Comparison of ENCODE assay signal across 9 cellular contexts in genomic region chr2:231642631-231643493, GRCh38. TPM values are rescaled to one million over a fixed set of nuclear protein-coding genes. Genes with fewer than 3 reads are reported as not detected.
DNase-seq lines count a peak whose midpoint lies in the region; ATAC-seq lines count a peak whose summit lies in the region.
"Had no signal": no experiment of that assay in that cellular context is flagged by ENCODE, and none has a peak within 500 bp of the region (broad histone marks: within the 10 kb centered on the region; RNA-seq: fewer than 3 reads in every experiment).

No MANE protein-coding gene starts in this region.

- CTCF ChIA-PET in activated CD8-positive, alpha-beta T cell treated with anti-CD3 and anti-CD28 coated beads, Interleukin-2, amount 10 ng/mL, durations not matched to agents 7 days and 5 days (lab: Charles Lee): interaction anchor here (0.7 to 3.6 kb wide), 9 partner anchors 10 to 156 kb away, joined by 3 to 25 read pairs (median 4); no protein-coding TSS in a partner anchor

- H4K20me1 ChIP-seq in GM23248 (ENCODE audit: insufficient read depth): no peaks in the 10 kb centered on the region

- H3K27me3 Mint-ChIP-seq in activated CD8-positive, alpha-beta T cell treated with anti-CD3 and anti-CD28 coated beads, Interleukin-2, amount 10 ng/mL, durations not matched to agents 7 days and 5 days (ENCODE audit: low read depth): peaks cover 2% of the 10 kb centered on the region
- peaks cover 0 to 7% of the 10 kb centered on the region in 2 donors for H3K27me3 Mint-ChIP-seq in effector memory CD8-positive, alpha-beta T cell
- no peaks in the 10 kb centered on the region for H3K27me3 Mint-ChIP-seq in naive B cell

- H2AFZ ChIP-seq in GM23248: peak overlapping the region; percentile 70

- H3K9ac ChIP-seq in GM23248: peak overlapping the region; percentile 89

- H3K4me3 Mint-ChIP-seq in activated CD8-positive, alpha-beta T cell treated with anti-CD3 and anti-CD28 coated beads, Interleukin-2, amount 10 ng/mL, durations not matched to agents 7 days and 5 days: peak overlapping the region; percentile 60
- peak overlapping the region; percentile 54 to 68 for H3K4me3 Mint-ChIP-seq in effector memory CD8-positive, alpha-beta T cell
- H3K4me3 Mint-ChIP-seq in naive B cell: peak overlapping the region; percentile 72 to 91 (median 82)

- POLR2A ChIA-PET in activated CD8-positive, alpha-beta T cell treated with anti-CD3 and anti-CD28 coated beads, Interleukin-2, amount 10 ng/mL, durations not matched to agents 7 days and 5 days (lab: Charles Lee): interaction anchor here (0.5 to 1.5 kb wide), 5 partner anchors 29 to 70 kb away, joined by 3 to 6 read pairs (median 4); partner anchors contain the start of gene PTMA

- H3K27ac ChIP-seq in GM23248: peak overlapping the region; percentile 95

- H3K4me1 ChIP-seq in GM23248 (ENCODE audit: insufficient read depth): peaks cover 27% of the 10 kb centered on the region

- peak overlapping the region; percentile 60 for H3K4me3 ChIP-seq in GM23248

- WGBS in GM23248 (ENCODE audit: low coverage in 1 of 2, low lambda C conversion rate in 2 of 2, missing lambda C conversion rate in 2 of 2), 2 experiments: 4 to 7% methylated on average over 30 of the region's 30 CpGs

- peaks cover 17% of the 10 kb centered on the region for H3K4me1 Mint-ChIP-seq in activated CD8-positive, alpha-beta T cell treated with anti-CD3 and anti-CD28 coated beads, Interleukin-2, amount 10 ng/mL, durations not matched to agents 7 days and 5 days (ENCODE audit: low read depth)
- peaks cover 7 to 9% of the 10 kb centered on the region in 2 donors for H3K4me1 Mint-ChIP-seq in effector memory CD8-positive, alpha-beta T cell (ENCODE audit: low read depth in 2 of 2)
- H3K4me1 Mint-ChIP-seq in naive B cell: peaks cover 15 to 20% (median 19%) of the 10 kb centered on the region in 3 donors

- no peaks in the 10 kb centered on the region for H3K9me3 Mint-ChIP-seq in activated CD8-positive, alpha-beta T cell treated with anti-CD3 and anti-CD28 coated beads, Interleukin-2, amount 10 ng/mL, durations not matched to agents 7 days and 5 days (ENCODE audit: insufficient read depth)
- H3K9me3 Mint-ChIP-seq in effector memory CD8-positive, alpha-beta T cell: no peaks in the 10 kb centered on the region
- peaks cover 0 to 4% (median 0%) of the 10 kb centered on the region in 7 donors for H3K9me3 Mint-ChIP-seq in naive B cell

- H3K36me3 ChIP-seq in GM23248 (ENCODE audit: low read depth): no peaks in the 10 kb centered on the region

- peaks cover 16% of the 10 kb centered on the region for H3F3A ChIP-seq in GM23248 (ENCODE audit: insufficient read depth)

- no peaks in the 10 kb centered on the region for H3K79me2 ChIP-seq in GM23248 (ENCODE audit: insufficient read depth)

- H3K4me2 ChIP-seq in GM23248 (ENCODE audit: unreplicated experiment): peak overlapping the region; percentile 84

- in situ Hi-C loops in GM23248 (cut with MboI): no loop called here

- no peaks in the 10 kb centered on the region for H3K9me2 ChIP-seq in GM23248 (ENCODE audit: insufficient read depth)

- ATAC-seq in activated CD8-positive, alpha-beta T cell treated with anti-CD3 and anti-CD28 coated beads, Interleukin-2, amount 10 ng/mL, durations not matched to agents 7 days and 5 days: peak; percentile 87
- ATAC-seq in effector memory CD8-positive, alpha-beta T cell (replicated peaks): peak; percentile 76
- ATAC-seq in naive B cell (ENCODE audit: low read depth in 2 of 2) (peak; percentile 73 to 82), HG03097 (IDR thresholded peaks at IDR 0.05; ENCODE audit: low FRiP score, unreplicated experiment) (no peak)
- ATAC-seq in stimulated activated naive CD8-positive, alpha-beta T cell treated with anti-CD3 and anti-CD28 coated beads, Interleukin-15, Interleukin-2, amounts not matched to agents 100 U/mL and 50 U/mL, for 24 hours: peak; percentile 94

- H3K27ac Mint-ChIP-seq in activated CD8-positive, alpha-beta T cell treated with anti-CD3 and anti-CD28 coated beads, Interleukin-2, amount 10 ng/mL, durations not matched to agents 7 days and 5 days: peak overlapping the region; percentile 71
- peak overlapping the region in 1 of 2 donors; percentile 62 for H3K27ac Mint-ChIP-seq in effector memory CD8-positive, alpha-beta T cell
- peak overlapping the region in 5 of 6 donors; percentile 38 to 80 (median 69) for H3K27ac Mint-ChIP-seq in naive B cell

- no peaks in the 10 kb centered on the region for H3K9me3 ChIP-seq in GM23248 (ENCODE audit: low read depth)

- H3K27me3 ChIP-seq in GM23248 (replicated peaks; ENCODE audit: insufficient read depth): no peaks in the 10 kb centered on the region

- no peaks in the 10 kb centered on the region for H3K36me3 Mint-ChIP-seq in activated CD8-positive, alpha-beta T cell treated with anti-CD3 and anti-CD28 coated beads, Interleukin-2, amount 10 ng/mL, durations not matched to agents 7 days and 5 days (ENCODE audit: low read depth)
- no peaks in the 10 kb centered on the region for H3K36me3 Mint-ChIP-seq in effector memory CD8-positive, alpha-beta T cell (ENCODE audit: insufficient read depth)
- H3K36me3 Mint-ChIP-seq in naive B cell: no peaks in the 10 kb centered on the region

- DNase-seq in CMK (ENCODE audit: low read depth) (peak; percentile 85), GM23248 (peak; percentile 99), NCI-H460 (ENCODE audit: extremely low read depth, low read depth) (peak; percentile 95), naive B cell (peak; percentile 33)
- peak; percentile 69 for DNase-seq in activated CD8-positive, alpha-beta T cell treated with anti-CD3 and anti-CD28 coated beads, Interleukin-2, amount 10 ng/mL, durations not matched to agents 7 days and 5 days
- DNase-seq in effector memory CD8-positive, alpha-beta T cell: no peak
- peak; percentile 79 for DNase-seq in stimulated activated naive CD8-positive, alpha-beta T cell treated with anti-CD3 and anti-CD28 coated beads, Interleukin-15, Interleukin-2, amounts not matched to agents 100 U/mL and 50 U/mL, for 24 hours

RNA-seq across cellular contexts. Expression of gene TEX44, which starts 50.2 kb away (rescaled TPM):
- not detected in 2 replicates for total RNA-seq in GM23248 (2014; rRNA removed; shearing (Covaris generic))
- not detected in 2 replicates for polyA plus RNA-seq in GM23248 (2016; fragmentation: Nextera tagmentation; extraction: Ambion mirVana)
- total RNA-seq in NCI-H460 (2014; rRNA removed; shearing (Covaris generic)): not detected in 2 replicates
- polyA plus RNA-seq in NCI-H460 (2014; cell fraction: nucleus; rRNA removed): not detected in 2 replicates
- total RNA-seq in activated CD8-positive, alpha-beta T cell treated with anti-CD3 and anti-CD28 coated beads, Interleukin-2, amount 10 ng/mL, durations not matched to agents 7 days and 5 days: not detected
- not detected for polyA plus RNA-seq in naive B cell (ENCODE audit: low read depth in 6 of 6)
- total RNA-seq: T-helper 1 cell treated with Interleukin-12 subunit alpha and Interleukin-12 subunit beta and Interleukin-4 antibody, amounts not matched to agents 30 ng/mL and 1 ng/mL, for 36 hours had no signal

Comparison
In these comparisons a context has a peak if more than half of its experiments do, and no peak if none do; other contexts are left out.
1. DNase-seq: peak in CMK (single experiment), GM23248 (single experiment), NCI-H460 (single experiment), activated CD8-positive, alpha-beta T cell treated with anti-CD3 and anti-CD28 coated beads, Interleukin-2, amount 10 ng/mL, durations not matched to agents 7 days and 5 days (single experiment), naive B cell (single experiment) and stimulated activated naive CD8-positive, alpha-beta T cell treated with anti-CD3 and anti-CD28 coated beads, Interleukin-15, Interleukin-2, amounts not matched to agents 100 U/mL and 50 U/mL, for 24 hours (single experiment); none in effector memory CD8-positive, alpha-beta T cell (0 of 3).
2. Peak in every context shown above with its lines, with median percentiles within 50 percentile points of each other: H3K4me3 Mint-ChIP-seq.